Comparison of ENCODE assay signal across 8 cellular contexts in the genomic region with DNA sequence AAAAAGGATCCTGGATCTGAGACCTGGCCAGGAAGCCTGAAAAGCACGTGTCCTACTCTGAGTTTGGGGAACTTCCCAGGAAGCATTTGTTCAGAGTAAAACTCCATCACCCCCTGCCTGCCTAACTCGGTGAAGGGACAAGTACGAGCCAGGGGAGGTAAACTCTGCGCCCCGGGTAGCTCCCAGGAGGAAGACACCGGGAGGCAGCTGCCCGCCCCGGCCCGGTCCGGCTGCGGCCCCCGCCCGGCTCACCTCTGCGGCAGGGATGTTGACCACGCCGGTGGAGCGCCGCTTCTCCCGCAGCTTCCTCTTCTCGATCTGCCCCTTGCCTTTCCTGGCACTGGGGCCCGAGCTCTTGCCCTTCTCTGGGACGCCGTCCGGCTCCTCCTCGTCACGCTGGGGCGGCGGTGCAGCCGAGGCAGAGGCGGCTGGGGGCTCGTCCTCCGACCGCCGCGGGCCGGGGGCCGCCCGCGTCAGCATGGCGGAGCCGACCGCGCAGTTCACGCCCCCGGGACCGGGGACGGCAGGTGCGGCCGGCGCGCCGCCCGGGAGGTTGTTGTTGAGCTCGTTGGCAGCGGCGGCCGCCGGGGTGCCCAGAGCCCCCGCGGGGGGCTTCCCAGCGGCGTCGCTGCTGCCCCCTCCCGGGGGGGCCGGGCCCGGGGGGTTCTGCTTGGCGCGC. TPM values are rescaled to one million over a fixed set of nuclear protein-coding genes. Genes with fewer than 3 reads are reported as not detected.
A peak's percentile ranks its signal among the peaks of the same experiment; 100 is the strongest.
DNase-seq lines count a peak whose midpoint lies in the region; ATAC-seq, FAIRE-seq and TF ChIP-seq lines count a peak whose summit lies in the region.

No MANE protein-coding gene starts in this region.

- no peaks in the 10 kb centered on the region for H3K9me1 ChIP-seq in keratinocyte (ENCODE audit: control insufficient read depth, extremely low read depth, insufficient read depth, low read length)

- H3K9me3 ChIP-seq in OCI-LY7 (ENCODE audit: low read length), result no peaks in the 10 kb centered on the region
- H3K9me3 ChIP-seq in keratinocyte (ENCODE audit: control insufficient read depth, low read depth, low read length), result no peaks in the 10 kb centered on the region
- no peaks in the 10 kb centered on the region for H3K9me3 ChIP-seq in smooth muscle cell (replicated peaks; ENCODE audit: low read depth)

- BruUV-seq in OCI-LY7 (replicated peaks; lab: Mats Ljungman, UMichigan), result no TSS peak

- intact Hi-C loops in OCI-LY7 (cut with micrococcal nuclease; ENCODE audit: unreplicated experiment), result loop anchor here (2.0 to 5.0 kb wide), 3 partner anchors 141 to 1692 kb away; a partner anchor contains a TSS

- H3K4me1 ChIP-seq in OCI-LY7 (ENCODE audit: insufficient read depth, low read length, poor library complexity, severe bottlenecking), result peaks cover 27% of the 10 kb centered on the region
- peaks cover 43% of the 10 kb centered on the region for H3K4me1 ChIP-seq in keratinocyte (ENCODE audit: control insufficient read depth, extremely low read depth, insufficient read depth, low read length)
- peaks cover 49% of the 10 kb centered on the region for H3K4me1 ChIP-seq in smooth muscle cell (ENCODE audit: low read depth)

- H4K20me1 ChIP-seq in OCI-LY7 (ENCODE audit: insufficient read depth, low read length), result peaks cover 29% of the 10 kb centered on the region
- peaks cover 2% of the 10 kb centered on the region for H4K20me1 ChIP-seq in keratinocyte (ENCODE audit: control insufficient read depth, extremely low read depth, insufficient read depth, low read length)
- peaks cover 19% of the 10 kb centered on the region for H4K20me1 ChIP-seq in smooth muscle cell (ENCODE audit: low read depth)

- peak; percentile 83 for DNase-seq in COLO668 (lab: John Stamatoyannopoulos, UW; ENCODE audit: unreplicated experiment)
- peak; percentile 66 for DNase-seq in OCI-LY7 (ENCODE audit: low spot score)
- DNase-seq in T47D (ENCODE audit: low read depth in 1 of 2, low spot score in 1 of 2), result peak; percentile 35 to 67
- no peak for DNase-seq in keratinocyte (ENCODE audit: low read depth, low spot score)
- DNase-seq in smooth muscle cell (lab: John Stamatoyannopoulos, UW; ENCODE audit: unreplicated experiment), result no peak
- no peak for DNase-seq in effector CD8-positive, alpha-beta T cell (lab: John Stamatoyannopoulos, UW)

- in situ Hi-C loops in T47D (cut with HindIII; ENCODE audit: low pct_unique_long_range_greater_than_20kb, low sequenced_read_pairs), result no loop called here

- FAIRE-seq in keratinocyte (lab: Jason Lieb, UNC), result peak; percentile 78

- WGBS in smooth muscle cell (ENCODE audit: low lambda C conversion rate), result 1% methylated on average over 67 of the region's 68 CpGs

- peak overlapping the region; percentile 90 for H3K4me3 ChIP-seq in OCI-LY7 (ENCODE audit: low read depth, low read length, poor library complexity, severe bottlenecking)
- peak overlapping the region; percentile 80 to 97 (median 92) for H3K4me3 ChIP-seq in keratinocyte (ENCODE audit: control insufficient read depth in 2 of 3, extremely low read depth in 1 of 3, insufficient read depth in 2 of 3, low read depth in 1 of 3, low read length in 3 of 3)
- H3K4me3 ChIP-seq in smooth muscle cell, result peak overlapping the region; percentile 93

- no peaks in the 10 kb centered on the region for H3K9me2 ChIP-seq in OCI-LY7 (ENCODE audit: insufficient read depth, low read length)

- H3K79me2 ChIP-seq in OCI-LY7 (ENCODE audit: insufficient read depth, low read depth, low read length) (peaks cover 52% of the 10 kb centered on the region), keratinocyte (ENCODE audit: control insufficient read depth, insufficient read depth, low read length) (peaks cover 55% of the 10 kb centered on the region), smooth muscle cell (ENCODE audit: low read depth) (peaks cover 52% of the 10 kb centered on the region)

- H3K4me2 ChIP-seq in OCI-LY7 (ENCODE audit: low read length) (peak overlapping the region; percentile 91), keratinocyte (ENCODE audit: control insufficient read depth, extremely low read depth, insufficient read depth, low read depth, low read length) (peak overlapping the region; percentile 89), smooth muscle cell (peak overlapping the region; percentile 85)

- 0 out of 2 replicates have a peak, but pooled peaks have one; percentile 11 for TF ChIP-seq CTCF in OCI-LY7 (conservative IDR thresholded peaks at IDR 0.05; ENCODE audit: low read length)
- no peak for TF ChIP-seq CTCF in keratinocyte (optimal IDR thresholded peaks at IDR 0.05 in 1 of 3, IDR thresholded peaks at IDR 0.05 in 1 of 3, conservative IDR thresholded peaks at IDR 0.05 in 1 of 3; ENCODE audit: extremely low read depth in 1 of 3, insufficient read depth in 2 of 3, low read length in 3 of 3)
- no peak for TF ChIP-seq CTCF in smooth muscle cell (IDR thresholded peaks at IDR 0.05; ENCODE audit: borderline replicate concordance, insufficient read depth, poor library complexity, severe bottlenecking)

- ATAC-seq in GM18870 (IDR thresholded peaks at IDR 0.05; ENCODE audit: unreplicated experiment), result peak; percentile 16
- peak; percentile 21 for ATAC-seq in HG03039 (IDR thresholded peaks at IDR 0.05; ENCODE audit: unreplicated experiment)

- H3K9ac ChIP-seq in keratinocyte (ENCODE audit: control insufficient read depth, extremely low read depth, insufficient read depth, low read length), result peak overlapping the region; percentile 94
- peak overlapping the region; percentile 79 for H3K9ac ChIP-seq in smooth muscle cell (ENCODE audit: low read depth)

- H3K27ac ChIP-seq in OCI-LY7 (ENCODE audit: low read depth, low read length, poor library complexity, severe bottlenecking) (peak overlapping the region; percentile 84), keratinocyte (ENCODE audit: control insufficient read depth, insufficient read depth, low read length) (peak overlapping the region; percentile 99), smooth muscle cell (ENCODE audit: low read depth) (peak overlapping the region; percentile 98)

- H2AFZ ChIP-seq in OCI-LY7 (ENCODE audit: low read length) (peak overlapping the region; percentile 82), keratinocyte (ENCODE audit: control insufficient read depth, low read length) (no peak overlapping the region), smooth muscle cell (ENCODE audit: low read depth) (peak overlapping the region; percentile 95)

- peaks cover 34% of the 10 kb centered on the region for H3K36me3 ChIP-seq in OCI-LY7 (ENCODE audit: insufficient read depth, low read length)
- H3K36me3 ChIP-seq in keratinocyte (ENCODE audit: control insufficient read depth in 2 of 2, extremely low read depth in 1 of 2, insufficient read depth in 2 of 2, low read length in 2 of 2), result peaks cover 0 to 2% of the 10 kb centered on the region in 2 experiments
- no peaks in the 10 kb centered on the region for H3K36me3 ChIP-seq in smooth muscle cell (ENCODE audit: low read depth)

- H3K27me3 ChIP-seq in keratinocyte (ENCODE audit: control insufficient read depth, extremely low read depth, insufficient read depth, low read length) (no peaks in the 10 kb centered on the region), smooth muscle cell (ENCODE audit: low read depth) (no peaks in the 10 kb centered on the region)

- CTCF ChIA-PET in OCI-LY7 (lab: Charles Lee; ENCODE audit: unreplicated experiment), result no interaction called here

- H3F3A ChIP-seq in smooth muscle cell (ENCODE audit: low read depth), result peaks cover 3% of the 10 kb centered on the region

- POLR2A ChIA-PET in OCI-LY7 (lab: Charles Lee), result interaction anchor here (1.4 to 3.2 kb wide), 6 partner anchors 10 to 142 kb away, joined by 4 to 13 read pairs (median 6); no protein-coding TSS in a partner anchor

- dilution Hi-C loops in keratinocyte (cut with MboI; ENCODE audit: extremely low pct_ligation_motif_present, low sequenced_read_pairs), result no loop called here

RNA-seq across cellular contexts. Expression of a gene that starts 1.1 kb away (rescaled TPM):
- total RNA-seq in OCI-LY7 (2014; rRNA removed; shearing (Covaris generic)), result 186 and 263 TPM in 2 replicates
- total RNA-seq in OCI-LY7 (2022), result 107 and 110 TPM in 2 replicates
- polyA plus RNA-seq in keratinocyte, result 16.3 to 41.1 TPM (median 23.4 TPM) in 3 replicates
- polyA plus RNA-seq in keratinocyte (2011; ENCODE audit: low read depth), result 437 TPM
- 12.6 and 20.6 TPM in 2 replicates for polyA plus RNA-seq in keratinocyte (2011; cell fraction: cytosol; rRNA removed)
- polyA plus RNA-seq in keratinocyte (2011; cell fraction: nucleus; rRNA removed), result 44.6 and 61.7 TPM in 2 replicates
- 35.6 and 56.4 TPM in 2 replicates for polyA plus RNA-seq in keratinocyte (2012; ENCODE audit: low replicate concordance)
- polyA minus RNA-seq in keratinocyte, result 4.4 to 26.8 TPM (median 10.9 TPM) in 3 replicates
- polyA minus RNA-seq in keratinocyte (2011; cell fraction: cytosol; rRNA and poly(A)+ RNA removed), result 44.3 TPM
- 36.2 and 73.8 TPM in 2 replicates for polyA minus RNA-seq in keratinocyte (2011; cell fraction: nucleus; rRNA and poly(A)+ RNA removed)
- 45.4 and 59.7 TPM in 2 replicates for total RNA-seq in smooth muscle cell
- polyA plus RNA-seq in smooth muscle cell, result 33.1 and 64.1 TPM in 2 replicates

Comparison
In these comparisons a context has a peak if more than half of its experiments do, and no peak if none do; other contexts are left out.
1. DNase-seq: peak in COLO668 (single experiment), OCI-LY7 (single experiment) and T47D (2 of 2); none in keratinocyte (single experiment), smooth muscle cell (single experiment) and effector CD8-positive, alpha-beta T cell (single experiment).
2. Peak in every context shown above with its lines, with median percentiles within 50 percentile points of each other: H3K27ac ChIP-seq, H3K4me2 ChIP-seq and H3K4me3 ChIP-seq.